In genomic region chr2:239156516-239157265, GRCh38 we compare ENCODE assay signal across 18 cellular contexts.
DNase-seq lines count a peak whose midpoint lies in the region; ATAC-seq and TF ChIP-seq lines count a peak whose summit lies in the region.
"Had no signal": no experiment of that assay in that cellular context is flagged by ENCODE, and none has a peak within 500 bp of the region (broad histone marks: within the 10 kb centered on the region; RNA-seq: fewer than 3 reads in every experiment).

No MANE protein-coding gene starts in this region.

- peaks cover 0 to 51% (median 3%) of the 10 kb centered on the region in 4 donors for H3K4me1 ChIP-seq in tibial nerve

- no peak for TF ChIP-seq POLR2A in tibial nerve (IDR thresholded peaks at IDR 0.05)

- no peaks in the 10 kb centered on the region for H3K9me3 Mint-ChIP-seq in activated T-cell treated with anti-CD3 and anti-CD28 coated beads, Interleukin-2, amount 50 U/mL, for 24 hours
- H3K9me3 Mint-ChIP-seq in activated T-cell treated with anti-CD3 and anti-CD28 coated beads, Interleukin-2, amount 50 U/mL, for 72 hours = peaks cover 0 to 6% of the 10 kb centered on the region in 2 donors
- no peaks in the 10 kb centered on the region for H3K9me3 Mint-ChIP-seq in nephron progenitor cell
- H3K9me3 Mint-ChIP-seq: T-cell had no signal

- peaks cover 3% of the 10 kb centered on the region for H3K4me1 Mint-ChIP-seq in activated T-cell treated with anti-CD3 and anti-CD28 coated beads, Interleukin-2, amount 50 U/mL, for 24 hours (ENCODE audit: low read depth)
- H3K4me1 Mint-ChIP-seq in activated T-cell treated with anti-CD3 and anti-CD28 coated beads, Interleukin-2, amount 50 U/mL, for 72 hours (ENCODE audit: low read depth) = peaks cover 5% of the 10 kb centered on the region
- H3K4me1 Mint-ChIP-seq in nephron progenitor cell = peaks cover 14% of the 10 kb centered on the region

- H3K4me3 Mint-ChIP-seq in activated T-cell treated with anti-CD3 and anti-CD28 coated beads, Interleukin-2, amount 50 U/mL, for 24 hours = no peak overlapping the region
- H3K4me3 Mint-ChIP-seq in activated T-cell treated with anti-CD3 and anti-CD28 coated beads, Interleukin-2, amount 50 U/mL, for 72 hours = no peak overlapping the region
- no peak overlapping the region for H3K4me3 Mint-ChIP-seq in nephron progenitor cell
- H3K4me3 Mint-ChIP-seq: CD4-positive, alpha-beta memory T cell; T-cell had no signal

- no peak for TF ChIP-seq EP300 in tibial nerve (IDR thresholded peaks at IDR 0.05)

- H3K27me3 ChIP-seq in tibial nerve = no peaks in the 10 kb centered on the region
- H3K27me3 ChIP-seq: gastroesophageal sphincter had no signal

- TF ChIP-seq CTCF in coronary artery (IDR thresholded peaks at IDR 0.05) (no peak), nephron progenitor cell (IDR thresholded peaks at IDR 0.05) (no peak), tibial nerve (IDR thresholded peaks at IDR 0.05) (no peak)

- peaks cover 0 to 60% (median 0%) of the 10 kb centered on the region in 3 donors for H3K36me3 ChIP-seq in tibial nerve

- peaks cover 81% of the 10 kb centered on the region for H3K36me3 Mint-ChIP-seq in activated T-cell treated with anti-CD3 and anti-CD28 coated beads, Interleukin-2, amount 50 U/mL, for 24 hours (ENCODE audit: low read depth)
- peaks cover 3 to 18% of the 10 kb centered on the region in 2 donors for H3K36me3 Mint-ChIP-seq in activated T-cell treated with anti-CD3 and anti-CD28 coated beads, Interleukin-2, amount 50 U/mL, for 72 hours (ENCODE audit: insufficient read depth in 2 of 2)
- H3K36me3 Mint-ChIP-seq in nephron progenitor cell (ENCODE audit: low read depth) = peaks cover 58% of the 10 kb centered on the region

- WGBS in tibial nerve, 2 donors = 72 to 79% methylated on average over 22 of the region's 22 CpGs

- no peak overlapping the region for H3K4me3 ChIP-seq in coronary artery
- H3K4me3 ChIP-seq in tibial nerve = no peak overlapping the region
- H3K4me3 ChIP-seq: gastroesophageal sphincter had no signal

- H3K27me3 Mint-ChIP-seq in activated T-cell treated with anti-CD3 and anti-CD28 coated beads, Interleukin-2, amount 50 U/mL, for 24 hours = no peaks in the 10 kb centered on the region
- no peaks in the 10 kb centered on the region for H3K27me3 Mint-ChIP-seq in activated T-cell treated with anti-CD3 and anti-CD28 coated beads, Interleukin-2, amount 50 U/mL, for 72 hours (ENCODE audit: low read depth)
- no peaks in the 10 kb centered on the region for H3K27me3 Mint-ChIP-seq in nephron progenitor cell (ENCODE audit: low read depth, poor library complexity)
- H3K27me3 Mint-ChIP-seq: CD4-positive, alpha-beta memory T cell; T-cell had no signal

- no peak for ATAC-seq in activated T-cell treated with anti-CD3 and anti-CD28 coated beads, Interleukin-2, amount 50 U/mL, for 72 hours (replicated peaks in 1 of 2)
- ATAC-seq in GM18520 (IDR thresholded peaks at IDR 0.05; ENCODE audit: unreplicated experiment) = no peak
- ATAC-seq: esophagus mucosa, gastroesophageal sphincter, T-cell had no signal

- no peak overlapping the region for H3K27ac Mint-ChIP-seq in activated T-cell treated with anti-CD3 and anti-CD28 coated beads, Interleukin-2, amount 50 U/mL, for 24 hours
- H3K27ac Mint-ChIP-seq in activated T-cell treated with anti-CD3 and anti-CD28 coated beads, Interleukin-2, amount 50 U/mL, for 72 hours = no peak overlapping the region
- H3K27ac Mint-ChIP-seq in nephron progenitor cell = peak overlapping the region; percentile 55

- H3K27ac ChIP-seq in coronary artery (no peak overlapping the region), tibial nerve (peak overlapping the region in 3 of 4 donors; percentile 5 to 92 (median 65))

- peak; percentile 9 for DNase-seq in activated T-cell treated with anti-CD3 and anti-CD28 coated beads, Interleukin-2, amount 50 U/mL, for 24 hours
- no peak for DNase-seq in activated T-cell treated with anti-CD3 and anti-CD28 coated beads, Interleukin-2, amount 50 U/mL, for 72 hours
- DNase-seq in coronary artery (ENCODE audit: low spot score) (peak; percentile 62), nephron progenitor cell (no peak), tibial nerve (ENCODE audit: low spot score in 2 of 2) (peak in 1 of 2 donors; percentile 12), nucleus accumbens (lab: John Stamatoyannopoulos, UW) (no peak), NCI-H526 treated with DMSO at 0.1 percent for 48 hours (lab: John Stamatoyannopoulos, UW) (no peak)
- DNase-seq: activated CD4-positive, alpha-beta T cell treated with anti-CD3 and anti-CD28 coated beads for 48 hours; activated naive CD4-positive, alpha-beta T cell; caudate nucleus; CD4-positive, alpha-beta memory T cell; effector CD8-positive, alpha-beta T cell; NCI-H1417 treated with DMSO at 0.1 percent for 48 hours; SHP77 had no signal

- no peaks in the 10 kb centered on the region for H3K9me3 ChIP-seq in tibial nerve
- H3K9me3 ChIP-seq: gastroesophageal sphincter had no signal

Comparison
In these comparisons a context has a peak if more than half of its experiments do, and no peak if none do; other contexts are left out.
1. DNase-seq: peak in activated T-cell treated with anti-CD3 and anti-CD28 coated beads, Interleukin-2, amount 50 U/mL, for 24 hours (single experiment) and coronary artery (single experiment); none in activated T-cell treated with anti-CD3 and anti-CD28 coated beads, Interleukin-2, amount 50 U/mL, for 72 hours (0 of 2), nephron progenitor cell (single experiment), nucleus accumbens (0 of 56) and NCI-H526 treated with DMSO at 0.1 percent for 48 hours (single experiment).
2. H3K27ac ChIP-seq: peak in tibial nerve (3 of 4); none in coronary artery (0 of 2).